In genomic region chr7:117937726-117938483, GRCh38 we compare ENCODE assay signal across 1 cellular context.
TF ChIP-seq lines count a peak whose summit lies in the region.

No MANE protein-coding gene starts in this region.

TF ChIP-seq in HepG2, 621 proteins besides CTCF, POLR2A, EP300 and RAD21 (continued from another document and continues in another):
- TF ChIP-seq ZNF24 (IDR thresholded peaks at IDR 0.05) (no peak), ELF3 (CRISPR knock-in tag; IDR thresholded peaks at IDR 0.05) (no peak), NCOA2 (CRISPR knock-in tag; IDR thresholded peaks at IDR 0.05) (peak; percentile 27; the same call in 1 of the 2 replicates), ZFP1 (CRISPR knock-in tag; IDR thresholded peaks at IDR 0.05) (no peak), KDM3A (CRISPR knock-in tag; IDR thresholded peaks at IDR 0.05; ENCODE audit: low read depth) (no peak), RFXANK (CRISPR knock-in tag; IDR thresholded peaks at IDR 0.05) (no peak), SP140L (CRISPR knock-in tag; IDR thresholded peaks at IDR 0.05; ENCODE audit: borderline replicate concordance) (no peak), CREB3 (CRISPR knock-in tag; IDR thresholded peaks at IDR 0.05) (no peak), FOXA1 (IDR thresholded peaks at IDR 0.05) (no peak), FOXA1 (CRISPR knock-in tag; IDR thresholded peaks at IDR 0.05) (peak; percentile 70; the same call in 1 of the 2 replicates), PAXIP1 (CRISPR knock-in tag; conservative IDR thresholded peaks at IDR 0.05) (no peak), KAT8 (CRISPR knock-in tag; IDR thresholded peaks at IDR 0.05) (no peak), ZNF496 (CRISPR knock-in tag; IDR thresholded peaks at IDR 0.05; ENCODE audit: insufficient replicate concordance) (no peak), HNF1B (CRISPR knock-in tag; IDR thresholded peaks at IDR 0.05) (no peak), FOXA3 (CRISPR knock-in tag; IDR thresholded peaks at IDR 0.05) (peak; percentile 53; the same call in 1 of the 2 replicates), FOXK1 (CRISPR knock-in tag; IDR thresholded peaks at IDR 0.05; ENCODE audit: borderline replicate concordance, low read depth) (no peak), ZBED4 (CRISPR knock-in tag; IDR thresholded peaks at IDR 0.05; ENCODE audit: borderline replicate concordance) (no peak), ATF7 (IDR thresholded peaks at IDR 0.05) (no peak), ATF7 (CRISPR knock-in tag; IDR thresholded peaks at IDR 0.05) (no peak), ZNF205 (CRISPR knock-in tag; IDR thresholded peaks at IDR 0.05) (no peak), ONECUT2 (CRISPR knock-in tag; IDR thresholded peaks at IDR 0.05) (peak; percentile 37; the same call in 1 of the 2 replicates), ZNF282 (IDR thresholded peaks at IDR 0.05; ENCODE audit: partially characterized antibody) (no peak), ARID4A (CRISPR knock-in tag; IDR thresholded peaks at IDR 0.05; ENCODE audit: borderline replicate concordance) (no peak), CBX1 (IDR thresholded peaks at IDR 0.05; ENCODE audit: low read depth) (no peak), ZBTB34 (CRISPR knock-in tag; IDR thresholded peaks at IDR 0.05) (no peak), MYPOP (CRISPR knock-in tag; IDR thresholded peaks at IDR 0.05) (no peak), ZBTB10 (CRISPR knock-in tag; IDR thresholded peaks at IDR 0.05; ENCODE audit: borderline replicate concordance) (no peak), HNF4A (CRISPR knock-in tag; IDR thresholded peaks at IDR 0.05) (peak; percentile 55), HHEX (CRISPR knock-in tag; IDR thresholded peaks at IDR 0.05) (peak; percentile 79), SMAD1 (CRISPR knock-in tag; IDR thresholded peaks at IDR 0.05; ENCODE audit: borderline replicate concordance, low read depth) (no peak), HDAC6 (IDR thresholded peaks at IDR 0.05; ENCODE audit: low read depth, low read length) (no peak), ZFP82 (CRISPR knock-in tag; IDR thresholded peaks at IDR 0.05; ENCODE audit: borderline replicate concordance) (no peak)
